In genomic region chr22:34998921-34999320, GRCh38 we compare ENCODE assay signal across 24 cellular contexts.
DNase-seq lines count a peak whose midpoint lies in the region; ATAC-seq, FAIRE-seq and TF ChIP-seq lines count a peak whose summit lies in the region.
"Had no signal": no experiment of that assay in that cellular context is flagged by ENCODE, and none has a peak within 500 bp of the region (broad histone marks: within the 10 kb centered on the region; RNA-seq: fewer than 3 reads in every experiment).

No MANE protein-coding gene starts in this region.

- no peaks in the 10 kb centered on the region for H3K27me3 ChIP-seq in HepG2 (ENCODE audit: control insufficient read depth in 1 of 2, insufficient read depth in 2 of 2, low read length in 2 of 2)
- H3K27me3 ChIP-seq in right lobe of liver: no peaks in the 10 kb centered on the region
- H3K27me3 ChIP-seq in K562 (ENCODE audit: control insufficient read depth in 2 of 2, insufficient read depth in 2 of 2, low read length in 2 of 2): no peaks in the 10 kb centered on the region; a peak in 1 of 5 replicates
- no peaks in the 10 kb centered on the region for H3K27me3 ChIP-seq in testis
- H3K27me3 ChIP-seq: BE2C, BLaER1 had no signal

- no peak for TF ChIP-seq CTCF in HepG2 (CRISPR knock-in tag; IDR thresholded peaks at IDR 0.05)
- no peak for TF ChIP-seq CTCF in right lobe of liver (IDR thresholded peaks at IDR 0.05)
- TF ChIP-seq CTCF in K562 (IDR thresholded peaks at IDR 0.05 in 2 of 3, conservative IDR thresholded peaks at IDR 0.05 in 1 of 3; ENCODE audit: insufficient read depth in 2 of 3, low read depth in 1 of 3, low read length in 3 of 3): no peak
- no peak for TF ChIP-seq CTCF in testis (IDR thresholded peaks at IDR 0.05)

- FAIRE-seq in HepG2 (lab: Jason Lieb, UNC) (no peak), K562 (lab: Jason Lieb, UNC) (no peak)
- FAIRE-seq: GM12878, GM12892, GM18507 had no signal

- intact Hi-C loops in HepG2 (cut with micrococcal nuclease; ENCODE audit: unreplicated experiment) (no loop called here), right lobe of liver (cut with DNase I) (no loop called here), K562 (cut with micrococcal nuclease) (no loop called here), testis (cut with DNase I; ENCODE audit: low total_unique reads) (no loop called here)

- no peaks in the 10 kb centered on the region for H3K9me1 ChIP-seq in K562 (ENCODE audit: control insufficient read depth, insufficient read depth, low read length)

- H3K79me2 ChIP-seq in HepG2 (ENCODE audit: insufficient read depth, low read length): no peaks in the 10 kb centered on the region
- no peaks in the 10 kb centered on the region for H3K79me2 ChIP-seq in K562 (ENCODE audit: control insufficient read depth, insufficient read depth, low read length)

- no peak for TF ChIP-seq RAD21 in HepG2 (CRISPR knock-in tag; IDR thresholded peaks at IDR 0.05)
- no peak for TF ChIP-seq RAD21 in K562 (CRISPR knock-in tag; conservative IDR thresholded peaks at IDR 0.05 in 1 of 2, IDR thresholded peaks at IDR 0.05 in 1 of 2)

- POLR2A ChIA-PET in HepG2 (lab: Yijun Ruan, JAX) (no interaction called here), K562 (lab: Yijun Ruan, JAX) (no interaction called here)

- DNase-seq in HepG2 (ENCODE audit: low spot score): no peak
- no peak for DNase-seq in right lobe of liver
- no peak for DNase-seq in K562 (ENCODE audit: extremely low read depth in 1 of 4, low spot score in 3 of 4)
- DNase-seq in testis: no peak
- DNase-seq in LoVo (ENCODE audit: low spot score): no peak
- DNase-seq: ACHN; BE2C; C1 segment of cervical spinal cord; CD4-positive, alpha-beta memory T cell; CD4-positive, CD25-positive, alpha-beta regulatory T cell; CD8-positive, alpha-beta memory T cell; COR-L47; DMS 273 treated with DMSO at 0.1 percent for 48 hours; DMS153; DMS53; DMS79; DND-41; EL; GDM1 had no signal

- no peak overlapping the region for H3K4me2 ChIP-seq in HepG2 (ENCODE audit: low read depth, low read length)
- H3K4me2 ChIP-seq in K562 (ENCODE audit: insufficient read depth, low read length): no peak overlapping the region
- H3K4me2 ChIP-seq: BLaER1 had no signal

- H3K4me1 ChIP-seq in HepG2 (ENCODE audit: insufficient read depth, low read length): no peaks in the 10 kb centered on the region
- H3K4me1 ChIP-seq in right lobe of liver: no peaks in the 10 kb centered on the region
- no peaks in the 10 kb centered on the region for H3K4me1 ChIP-seq in K562 (replicated peaks in 1 of 2; ENCODE audit: control insufficient read depth in 2 of 2, insufficient read depth in 2 of 2, low read length in 2 of 2)
- H3K4me1 ChIP-seq in testis: no peaks in the 10 kb centered on the region
- H3K4me1 ChIP-seq: BE2C, BLaER1 had no signal

- CTCF ChIA-PET in HepG2 (lab: Yijun Ruan, JAX; ENCODE audit: low intra/inter-chr PET ratio, low total read pairs) (no interaction called here), K562 (lab: Yijun Ruan, JAX; ENCODE audit: low intra/inter-chr PET ratio) (no interaction called here)

- H3K4me3 ChIP-seq in HepG2 (replicated peaks in 1 of 3; ENCODE audit: insufficient read depth in 1 of 3, low read depth in 2 of 3, low read length in 3 of 3) (no peak overlapping the region), right lobe of liver (no peak overlapping the region), K562 (no peak overlapping the region), testis (no peak overlapping the region)
- H3K4me3 ChIP-seq: BLaER1, GM12878 had no signal

- H3K9ac ChIP-seq in HepG2 (ENCODE audit: insufficient read depth, low read depth, low read length) (no peak overlapping the region), K562 (ENCODE audit: insufficient read depth in 1 of 2, low read depth in 2 of 2, low read length in 2 of 2) (no peak overlapping the region)
- H3K9ac ChIP-seq: BLaER1 had no signal

- H3K36me3 ChIP-seq in HepG2 (replicated peaks in 1 of 2; ENCODE audit: control insufficient read depth in 1 of 2, insufficient read depth in 2 of 2, low read length in 2 of 2) (no peaks in the 10 kb centered on the region), right lobe of liver (no peaks in the 10 kb centered on the region), K562 (ENCODE audit: control insufficient read depth, insufficient read depth, low read length) (no peaks in the 10 kb centered on the region), testis (ENCODE audit: low read depth, missing control alignments) (no peaks in the 10 kb centered on the region)
- H3K36me3 ChIP-seq: BE2C, BLaER1 had no signal

- in situ Hi-C loops in HepG2 (cut with HindIII; ENCODE audit: extremely low pct_ligation_motif_present, low pct_unique_long_range_greater_than_20kb): loop anchor here (25.0 kb wide), 1 partner anchor 587 kb away; no protein-coding TSS in a partner anchor
- in situ Hi-C loops in K562 (cut with MboI): no loop called here

- ATAC-seq in HepG2 (no peak), right lobe of liver (no peak), K562 (no peak)
- ATAC-seq: GM12878 had no signal

- H4K20me1 ChIP-seq in HepG2 (ENCODE audit: insufficient read depth, low read length) (no peaks in the 10 kb centered on the region), K562 (replicated peaks; ENCODE audit: control insufficient read depth, insufficient read depth, low read length) (no peaks in the 10 kb centered on the region)
- H4K20me1 ChIP-seq: BLaER1 had no signal

- 38% methylated on average over 3 of the region's 3 CpGs for WGBS in HepG2 (ENCODE audit: low lambda C conversion rate)
- WGBS in right lobe of liver (ENCODE audit: insufficient coverage, low coverage, low lambda C conversion rate, missing lambda C conversion rate): 49% methylated on average over 3 of the region's 3 CpGs
- WGBS in K562 (ENCODE audit: insufficient coverage, low coverage, missing lambda C conversion rate): 3% methylated on average over 3 of the region's 3 CpGs
- 81 to 86% methylated on average over 3 of the region's 3 CpGs for WGBS in testis, 2 donors

- TF ChIP-seq EP300 in HepG2 (IDR thresholded peaks at IDR 0.05; ENCODE audit: low read depth in 2 of 2, low read length in 2 of 2) (no peak), HepG2 (CRISPR knock-in tag; IDR thresholded peaks at IDR 0.05; ENCODE audit: borderline replicate concordance) (no peak), K562 (IDR thresholded peaks at IDR 0.05; ENCODE audit: low read length) (no peak)

- H3K27ac ChIP-seq in HepG2 (ENCODE audit: extremely low read length, insufficient read depth, low read length): no peak overlapping the region
- H3K27ac ChIP-seq in right lobe of liver: no peak overlapping the region
- H3K27ac ChIP-seq in K562 (ENCODE audit: extremely low read depth, low read depth, low read length): no peak overlapping the region
- H3K27ac ChIP-seq in testis: no peak overlapping the region
- H3K27ac ChIP-seq: 22Rv1, BLaER1 had no signal

- BruUV-seq in HepG2 (replicated peaks; lab: Mats Ljungman, UMichigan) (no TSS peak), K562 (replicated peaks; lab: Mats Ljungman, UMichigan) (no TSS peak)

- TF ChIP-seq POLR2A in HepG2 (IDR thresholded peaks at IDR 0.05; ENCODE audit: insufficient read depth in 1 of 2, low read depth in 2 of 2, low read length in 2 of 2): no peak
- no peak for TF ChIP-seq POLR2A in right lobe of liver (IDR thresholded peaks at IDR 0.05)
- no peak for TF ChIP-seq POLR2A in K562 (conservative IDR thresholded peaks at IDR 0.05)
- no peak for TF ChIP-seq POLR2A in testis (IDR thresholded peaks at IDR 0.05)

- H2AFZ ChIP-seq in HepG2 (ENCODE audit: low read length): no peak overlapping the region
- H2AFZ ChIP-seq in K562 (ENCODE audit: low read depth, low read length): no peak overlapping the region

- H3K9me3 ChIP-seq in HepG2 (ENCODE audit: low read length) (no peaks in the 10 kb centered on the region), right lobe of liver (no peaks in the 10 kb centered on the region), K562 (replicated peaks; ENCODE audit: control insufficient read depth, insufficient read depth, low read depth, low read length) (no peaks in the 10 kb centered on the region), testis (no peaks in the 10 kb centered on the region)
- H3K9me3 ChIP-seq: BE2C, BLaER1 had no signal

TF ChIP-seq in HepG2, 621 proteins besides CTCF, POLR2A, EP300 and RAD21 (continues in another document):
- TF ChIP-seq ZNF138 (CRISPR knock-in tag; IDR thresholded peaks at IDR 0.05; ENCODE audit: low read depth) (no peak), PATZ1 (CRISPR knock-in tag; IDR thresholded peaks at IDR 0.05) (no peak), KAT8 (CRISPR knock-in tag; IDR thresholded peaks at IDR 0.05) (no peak), ADNP (CRISPR knock-in tag; IDR thresholded peaks at IDR 0.05) (no peak)

TF ChIP-seq in K562, 482 proteins besides CTCF, POLR2A, EP300 and RAD21 (continues in another document):
- no peak for TF ChIP-seq SUPT5H (IDR thresholded peaks at IDR 0.05)
- peak; percentile 16; the same call in 1 of the 2 replicates for TF ChIP-seq MAFK (IDR thresholded peaks at IDR 0.05; ENCODE audit: low read length)
- no peak for TF ChIP-seq ZNF830 (CRISPR knock-in tag; IDR thresholded peaks at IDR 0.05)
- no peak for TF ChIP-seq PCBP1 (IDR thresholded peaks at IDR 0.05; ENCODE audit: low read depth, low read length, poor library complexity, severe bottlenecking)
- TF ChIP-seq ZNF584 (CRISPR knock-in tag; IDR thresholded peaks at IDR 0.05; ENCODE audit: low read depth): no peak
- 0 out of 2 replicates have a peak, but pooled peaks have one; percentile 8 for TF ChIP-seq ZNF316 (IDR thresholded peaks at IDR 0.05)
- no peak for TF ChIP-seq HDAC6 (IDR thresholded peaks at IDR 0.05; ENCODE audit: low read depth, low read length)
- TF ChIP-seq ZFP30 (CRISPR knock-in tag; IDR thresholded peaks at IDR 0.05; ENCODE audit: borderline replicate concordance): no peak
- no peak for TF ChIP-seq THRA (IDR thresholded peaks at IDR 0.05)
- TF ChIP-seq ZNF140 (CRISPR knock-in tag; IDR thresholded peaks at IDR 0.05): no peak

Comparison
In these comparisons a context has a peak if more than half of its experiments do, and no peak if none do; other contexts are left out.
1. Of the 241 proteins assayed by ChIP-seq in both HepG2 and K562: peak only in HepG2: none; only in K562: none; in both: MAFF and MAFK; in neither: 239.